In genomic region chr12:53748072-53748840, GRCh38 we compare ENCODE assay signal across 18 cellular contexts. TPM values are rescaled to one million over a fixed set of nuclear protein-coding genes. Genes with fewer than 3 reads are reported as not detected.
A peak's percentile ranks its signal among the peaks of the same experiment; 100 is the strongest.
DNase-seq lines count a peak whose midpoint lies in the region; ATAC-seq and TF ChIP-seq lines count a peak whose summit lies in the region.
"Had no signal": no experiment of that assay in that cellular context is flagged by ENCODE, and none has a peak within 500 bp of the region (broad histone marks: within the 10 kb centered on the region; RNA-seq: fewer than 3 reads in every experiment).

No MANE protein-coding gene starts in this region.

- H3K27me3 Mint-ChIP-seq in glutamatergic neuron (ENCODE audit: unreplicated experiment): peaks cover 15% of the 10 kb centered on the region

- peaks cover 7% of the 10 kb centered on the region for H3K9me3 Mint-ChIP-seq in glutamatergic neuron (ENCODE audit: unreplicated experiment)

- no peak overlapping the region for H3K4me3 Mint-ChIP-seq in glutamatergic neuron (ENCODE audit: unreplicated experiment)

- peak; percentile 8 for TF ChIP-seq CTCF in glutamatergic neuron (IDR thresholded peaks at IDR 0.05; ENCODE audit: partially characterized antibody, unreplicated experiment)

- intact Hi-C loops in posterior cingulate gyrus (cut with DNase I): no loop called here

- no peaks in the 10 kb centered on the region for H3K36me3 Mint-ChIP-seq in glutamatergic neuron (ENCODE audit: unreplicated experiment)

- H3K27ac Mint-ChIP-seq in glutamatergic neuron (ENCODE audit: unreplicated experiment): no peak overlapping the region

- no peak for ATAC-seq in GM19397 (IDR thresholded peaks at IDR 0.05; ENCODE audit: unreplicated experiment)

- DNase-seq in NCI-H2227 (lab: John Stamatoyannopoulos, UW; ENCODE audit: unreplicated experiment) (peak; percentile 32), NCI-H2227 treated with DMSO at 0.1 percent for 48 hours (lab: John Stamatoyannopoulos, UW) (no peak), glutamatergic neuron (peak; percentile 52), posterior cingulate gyrus (peak in 6 of 10 donors; percentile 31 to 90 (median 58)), NCI-H2081 (lab: John Stamatoyannopoulos, UW) (no peak)
- DNase-seq in activated T-cell treated with anti-CD3 and anti-CD28 coated beads, Interleukin-2, amount 50 U/mL, for 1 hour: no peak
- DNase-seq: 8988T, DMS 273 treated with DMSO at 0.1 percent for 48 hours, MG63, NCI-H1105, NCI-H1694 treated with DMSO at 0.1 percent for 48 hours, NCI-H524 treated with DMSO at 0.1 percent for 48 hours, PC-9 had no signal

- peaks cover 19% of the 10 kb centered on the region for H3K4me1 Mint-ChIP-seq in glutamatergic neuron (ENCODE audit: low read depth, unreplicated experiment)

- H3K27ac ChIP-seq in angular gyrus (ENCODE audit: low read depth, low read length): peak overlapping the region; percentile 58
- H3K27ac ChIP-seq: BLaER1 treated with 17β-estradiol and CSF1 and Interleukin-3, amounts not matched to agents 10 nM and 100 nM; HL-60; PC-9 had no signal

RNA-seq across cellular contexts. Expression of gene CISTR, which starts 3.5 kb away (rescaled TPM):
- not detected for total RNA-seq in glutamatergic neuron (ENCODE audit: unreplicated experiment)
- total RNA-seq: PC-9, SK-MEL-5 had no signal

RNA-seq across cellular contexts. Expression of gene CALCOCO1, which starts 21.0 kb away (rescaled TPM):
- total RNA-seq in glutamatergic neuron (ENCODE audit: unreplicated experiment): 151 TPM

Comparison
In these comparisons a context has a peak if more than half of its experiments do, and no peak if none do; other contexts are left out.
1. DNase-seq: peak in NCI-H2227 (single experiment), glutamatergic neuron (single experiment) and posterior cingulate gyrus (6 of 10); none in NCI-H2227 treated with DMSO at 0.1 percent for 48 hours (single experiment), activated T-cell treated with anti-CD3 and anti-CD28 coated beads, Interleukin-2, amount 50 U/mL, for 1 hour (single experiment) and NCI-H2081 (0 of 2).